10 cellular contexts compared by ENCODE assay signal in the genomic region with DNA sequence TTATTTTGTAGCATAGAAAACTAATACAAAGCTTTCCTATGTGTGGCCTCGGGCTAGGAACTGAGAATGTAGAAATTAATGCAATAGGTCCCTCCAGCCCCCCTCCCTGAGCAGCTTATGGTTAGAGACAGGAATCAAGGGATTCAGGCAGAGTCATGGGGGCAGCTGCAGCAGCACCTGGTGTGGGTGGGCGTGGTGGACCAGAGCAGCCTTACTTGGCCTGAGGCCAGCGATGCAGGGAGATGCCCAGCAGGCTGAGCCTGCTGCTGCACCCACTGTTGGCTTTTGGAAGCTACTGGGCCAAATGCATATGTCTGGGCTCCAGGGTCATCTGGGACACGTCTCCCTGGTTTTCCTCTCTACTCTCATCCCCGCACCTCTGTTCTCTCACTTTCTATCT.
"Had no signal": no experiment of that assay in that cellular context is flagged by ENCODE, and none has a peak within 500 bp of the region (broad histone marks: within the 10 kb centered on the region; RNA-seq: fewer than 3 reads in every experiment).

No MANE protein-coding gene starts in this region.

- H3K27ac Mint-ChIP-seq: activated CD4-positive, alpha-beta memory T cell treated with anti-CD3 and anti-CD28 coated beads, Interleukin-2, amount 10 ng/mL, durations not matched to agents 7 days and 5 days; activated naive CD8-positive, alpha-beta T cell treated with anti-CD3 and anti-CD28 coated beads, Interleukin-2, amount 50 U/mL, for 24 hours; naive thymus-derived CD4-positive, alpha-beta T cell; stimulated activated naive CD8-positive, alpha-beta T cell treated with anti-CD3 and anti-CD28 coated beads, Interleukin-15, amount 100 ng/mL, for 72 hours had no signal

- H3K4me1 Mint-ChIP-seq: activated CD4-positive, alpha-beta memory T cell treated with anti-CD3 and anti-CD28 coated beads, Interleukin-2, amount 10 ng/mL, durations not matched to agents 7 days and 5 days; activated naive CD8-positive, alpha-beta T cell treated with anti-CD3 and anti-CD28 coated beads, Interleukin-2, amount 50 U/mL, for 24 hours; naive thymus-derived CD4-positive, alpha-beta T cell; stimulated activated naive CD8-positive, alpha-beta T cell treated with anti-CD3 and anti-CD28 coated beads, Interleukin-15, amount 100 ng/mL, for 72 hours had no signal

- H3K9me3 Mint-ChIP-seq: activated naive CD8-positive, alpha-beta T cell treated with anti-CD3 and anti-CD28 coated beads, Interleukin-2, amount 50 U/mL, for 24 hours had no signal

- DNase-seq: activated CD4-positive, alpha-beta memory T cell treated with anti-CD3 and anti-CD28 coated beads, Interleukin-2, amount 10 ng/mL, durations not matched to agents 7 days and 5 days; activated CD8-positive, alpha-beta memory T cell treated with anti-CD3 and anti-CD28 coated beads, Interleukin-2, amount 50 U/mL, for 48 hours; activated naive CD4-positive, alpha-beta T cell; activated naive CD8-positive, alpha-beta T cell treated with anti-CD3 and anti-CD28 coated beads, Interleukin-2, amount 50 U/mL, for 24 hours; head of caudate nucleus; left colon; naive thymus-derived CD4-positive, alpha-beta T cell; retina; stimulated activated CD4-positive, alpha-beta T cell treated with anti-CD3 and anti-CD28 coated beads, Interleukin-4, amount 100 ng/mL, for 4 hours; stimulated activated naive CD8-positive, alpha-beta T cell treated with anti-CD3 and anti-CD28 coated beads, Interleukin-15, amount 100 ng/mL, for 72 hours had no signal

- H3K4me3 Mint-ChIP-seq: activated CD4-positive, alpha-beta memory T cell treated with anti-CD3 and anti-CD28 coated beads, Interleukin-2, amount 10 ng/mL, durations not matched to agents 7 days and 5 days; activated naive CD8-positive, alpha-beta T cell treated with anti-CD3 and anti-CD28 coated beads, Interleukin-2, amount 50 U/mL, for 24 hours; naive thymus-derived CD4-positive, alpha-beta T cell; stimulated activated naive CD8-positive, alpha-beta T cell treated with anti-CD3 and anti-CD28 coated beads, Interleukin-15, amount 100 ng/mL, for 72 hours had no signal

- H3K27me3 Mint-ChIP-seq: activated CD4-positive, alpha-beta memory T cell treated with anti-CD3 and anti-CD28 coated beads, Interleukin-2, amount 10 ng/mL, durations not matched to agents 7 days and 5 days had no signal
